ENCODE assay signal across 8 cellular contexts in genomic region chr19:19120308-19121156, GRCh38. TPM values are rescaled to one million over a fixed set of nuclear protein-coding genes. Genes with fewer than 3 reads are reported as not detected.
DNase-seq lines count a peak whose midpoint lies in the region; ATAC-seq, FAIRE-seq and TF ChIP-seq lines count a peak whose summit lies in the region.

No MANE protein-coding gene starts in this region.

- DNase-seq in Right ventricle myocardium superior (peak; percentile 60), right atrium auricular region (ENCODE audit: low spot score) (no peak), urothelium cell line (ENCODE audit: low spot score) (peak; percentile 15), amniotic stem cell (lab: John Stamatoyannopoulos, UW) (no peak)
- DNase-seq in activated CD8-positive, alpha-beta T cell treated with anti-CD3 and anti-CD28 coated beads, Interleukin-2, amount 10 ng/mL, durations not matched to agents 7 days and 5 days = peak; percentile 46

- H3K27ac ChIP-seq in right atrium auricular region = no peak overlapping the region

- H3K4me1 ChIP-seq in right atrium auricular region = no peaks in the 10 kb centered on the region

- no peak overlapping the region for H3K4me3 ChIP-seq in right atrium auricular region
- peak overlapping the region; percentile 61 for H3K4me3 ChIP-seq in iPS-18c (ENCODE audit: insufficient read depth, low read depth, low read length)

- no peak overlapping the region for H3K4me3 Mint-ChIP-seq in activated CD8-positive, alpha-beta T cell treated with anti-CD3 and anti-CD28 coated beads, Interleukin-2, amount 10 ng/mL, durations not matched to agents 7 days and 5 days

- POLR2A ChIA-PET in activated CD8-positive, alpha-beta T cell treated with anti-CD3 and anti-CD28 coated beads, Interleukin-2, amount 10 ng/mL, durations not matched to agents 7 days and 5 days (lab: Charles Lee) = no interaction called here

- FAIRE-seq in urothelium cell line (lab: Jason Lieb, UNC) = no peak

- H3K9me3 ChIP-seq in right atrium auricular region (peaks cover 0 to 7% of the 10 kb centered on the region in 2 donors), iPS-18c (ENCODE audit: control insufficient read depth, insufficient read depth, low read length) (no peaks in the 10 kb centered on the region)

- peaks cover 7% of the 10 kb centered on the region for H3K36me3 ChIP-seq in right atrium auricular region

- ATAC-seq in Right ventricle myocardium superior (ENCODE audit: poor library complexity) = peak; percentile 49
- ATAC-seq in activated CD8-positive, alpha-beta T cell treated with anti-CD3 and anti-CD28 coated beads, Interleukin-2, amount 10 ng/mL, durations not matched to agents 7 days and 5 days = peak; percentile 43
- no peak for ATAC-seq in HG02885 (IDR thresholded peaks at IDR 0.05; ENCODE audit: poor library complexity, unreplicated experiment)
- no peak for ATAC-seq in HG02981 (IDR thresholded peaks at IDR 0.05; ENCODE audit: unreplicated experiment)

- intact Hi-C loops in Right ventricle myocardium superior (cut with DNase I) = no loop called here

- no peaks in the 10 kb centered on the region for H3K9me3 Mint-ChIP-seq in activated CD8-positive, alpha-beta T cell treated with anti-CD3 and anti-CD28 coated beads, Interleukin-2, amount 10 ng/mL, durations not matched to agents 7 days and 5 days (ENCODE audit: insufficient read depth)

- H3K27me3 ChIP-seq in right atrium auricular region = no peaks in the 10 kb centered on the region

- H3K4me1 Mint-ChIP-seq in activated CD8-positive, alpha-beta T cell treated with anti-CD3 and anti-CD28 coated beads, Interleukin-2, amount 10 ng/mL, durations not matched to agents 7 days and 5 days (ENCODE audit: low read depth) = no peaks in the 10 kb centered on the region

- CTCF ChIA-PET in activated CD8-positive, alpha-beta T cell treated with anti-CD3 and anti-CD28 coated beads, Interleukin-2, amount 10 ng/mL, durations not matched to agents 7 days and 5 days (lab: Charles Lee) = no interaction called here

- H3K36me3 Mint-ChIP-seq in activated CD8-positive, alpha-beta T cell treated with anti-CD3 and anti-CD28 coated beads, Interleukin-2, amount 10 ng/mL, durations not matched to agents 7 days and 5 days (ENCODE audit: low read depth) = peaks cover 17% of the 10 kb centered on the region

- no peak for TF ChIP-seq CTCF in right atrium auricular region (IDR thresholded peaks at IDR 0.05)

- no peak overlapping the region for H3K27ac Mint-ChIP-seq in activated CD8-positive, alpha-beta T cell treated with anti-CD3 and anti-CD28 coated beads, Interleukin-2, amount 10 ng/mL, durations not matched to agents 7 days and 5 days

- no peaks in the 10 kb centered on the region for H3K27me3 Mint-ChIP-seq in activated CD8-positive, alpha-beta T cell treated with anti-CD3 and anti-CD28 coated beads, Interleukin-2, amount 10 ng/mL, durations not matched to agents 7 days and 5 days (ENCODE audit: low read depth)

RNA-seq across cellular contexts. Expression of gene TMEM161A, which starts 17.7 kb away (rescaled TPM):
- total RNA-seq in Right ventricle myocardium superior = 23.0 TPM
- 10 to 100 TPM; 16.8 to 22.2 TPM for total RNA-seq in right atrium auricular region
- 10 to 100 TPM; 20.3 to 22.8 TPM for total RNA-seq in activated CD8-positive, alpha-beta T cell treated with anti-CD3 and anti-CD28 coated beads, Interleukin-2, amount 10 ng/mL, durations not matched to agents 7 days and 5 days

RNA-seq across cellular contexts. Expression of gene MEF2B, which starts 49.5 kb away (rescaled TPM):
- total RNA-seq in Right ventricle myocardium superior (0.83 TPM), right atrium auricular region (not detected)
- total RNA-seq in activated CD8-positive, alpha-beta T cell treated with anti-CD3 and anti-CD28 coated beads, Interleukin-2, amount 10 ng/mL, durations not matched to agents 7 days and 5 days = 1 to 10 TPM; 2.2 to 3.6 TPM

RNA-seq across cellular contexts. Expression of gene SLC25A42, which starts 56.7 kb away (rescaled TPM):
- total RNA-seq in Right ventricle myocardium superior (27.2 TPM), right atrium auricular region (10 to 100 TPM; 10.3 to 14.4 TPM)
- 10 to 100 TPM; 20.1 to 20.2 TPM for total RNA-seq in activated CD8-positive, alpha-beta T cell treated with anti-CD3 and anti-CD28 coated beads, Interleukin-2, amount 10 ng/mL, durations not matched to agents 7 days and 5 days

Comparison
In these comparisons a context has a peak if more than half of its experiments do, and no peak if none do; other contexts are left out.
1. DNase-seq: peak in Right ventricle myocardium superior (single experiment), activated CD8-positive, alpha-beta T cell treated with anti-CD3 and anti-CD28 coated beads, Interleukin-2, amount 10 ng/mL, durations not matched to agents 7 days and 5 days (single experiment) and urothelium cell line (single experiment); none in right atrium auricular region (single experiment) and amniotic stem cell (single experiment).
2. ATAC-seq: peak in Right ventricle myocardium superior (single experiment) and activated CD8-positive, alpha-beta T cell treated with anti-CD3 and anti-CD28 coated beads, Interleukin-2, amount 10 ng/mL, durations not matched to agents 7 days and 5 days (single experiment); none in HG02885 (single experiment) and HG02981 (single experiment).